In the genomic region with DNA sequence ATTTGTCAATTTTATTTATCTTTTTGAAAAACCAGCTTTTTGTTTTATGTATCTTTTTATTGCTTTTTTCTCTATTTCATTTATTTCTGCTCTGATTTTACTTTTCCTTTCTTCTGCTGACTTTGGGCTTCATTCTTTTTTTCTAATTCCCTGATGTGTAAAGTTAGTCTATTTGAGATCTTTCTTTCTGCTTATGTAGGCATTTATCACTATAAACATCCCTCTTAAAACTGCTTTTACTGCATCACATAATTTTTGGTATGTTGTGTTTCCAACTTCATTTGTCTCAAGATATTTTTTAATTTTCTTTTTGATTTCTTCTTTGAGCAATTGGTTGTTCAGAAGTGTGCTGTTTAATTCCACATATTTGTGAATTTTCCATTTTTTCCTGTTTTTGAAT, we compare ENCODE assay signal across 31 cellular contexts.
"Had no signal": no experiment of that assay in that cellular context is flagged by ENCODE, and none has a peak within 500 bp of the region (broad histone marks: within the 10 kb centered on the region; RNA-seq: fewer than 3 reads in every experiment).

No MANE protein-coding gene starts in this region.

- FAIRE-seq: endothelial cell of umbilical vein had no signal

- ATAC-seq: activated CD4-positive, alpha-beta T cell treated with anti-CD3 and anti-CD28 coated beads for 36 hours; activated CD8-positive, alpha-beta memory T cell treated with anti-CD3 and anti-CD28 coated beads, Interleukin-2, amount 10 ng/mL, durations not matched to agents 7 days and 5 days; activated CD8-positive, alpha-beta T cell treated with anti-CD3 and anti-CD28 coated beads, Interleukin-2, amount 10 ng/mL, durations not matched to agents 7 days and 5 days; activated naive CD8-positive, alpha-beta T cell treated with anti-CD3 and anti-CD28 coated beads, Interleukin-2, amount 50 U/mL, for 24 hours; T-helper 17 cell had no signal

- H3K4me3 ChIP-seq: adrenal gland, breast epithelium, cardiac muscle cell, colonic mucosa, esophagus squamous epithelium had no signal

- H3K9me3 ChIP-seq: adrenal gland, colonic mucosa, esophagus squamous epithelium had no signal

- H3K36me3 ChIP-seq: adrenal gland, breast epithelium, cardiac muscle cell, colonic mucosa, esophagus squamous epithelium had no signal

- H3K27ac ChIP-seq: adrenal gland, breast epithelium, cardiac muscle cell, colonic mucosa, epithelial cell of prostate, esophagus squamous epithelium had no signal

- H3K4me1 ChIP-seq: adrenal gland, breast epithelium, colonic mucosa, esophagus squamous epithelium had no signal

- H3K27me3 ChIP-seq: adrenal gland, breast epithelium, cardiac muscle cell, colonic mucosa, esophagus squamous epithelium had no signal

- DNase-seq: activated CD4-positive, alpha-beta memory T cell treated with anti-CD3 and anti-CD28 coated beads for 36 hours; activated CD4-positive, alpha-beta T cell treated with anti-CD3 and anti-CD28 coated beads for 36 hours; activated CD4-positive, alpha-beta T cell treated with anti-CD3 and anti-CD28 coated beads, Interleukin-2, amount 10 ng/mL, durations not matched to agents 24 days and 14 days; activated CD4-positive, CD25-positive, alpha-beta regulatory T cell; activated CD4-positive, CD25-positive, alpha-beta regulatory T cell treated with anti-CD3 and anti-CD28 coated beads, Interleukin-2, amount 50 U/mL, for 72 hours; activated CD8-positive, alpha-beta memory T cell treated with anti-CD3 and anti-CD28 coated beads, Interleukin-2, amount 10 ng/mL, durations not matched to agents 7 days and 5 days; activated CD8-positive, alpha-beta memory T cell treated with anti-CD3 and anti-CD28 coated beads, Interleukin-2, amount 50 U/mL, for 4 hours; activated CD8-positive, alpha-beta T cell treated with anti-CD3 and anti-CD28 coated beads, Interleukin-2, amount 10 ng/mL, durations not matched to agents 7 days and 5 days; activated effector memory CD4-positive, alpha-beta T cell treated with anti-CD3 and anti-CD28 coated beads, Interleukin-2, amount 50 U/mL, for 16 hours; activated naive CD4-positive, alpha-beta T cell treated with anti-CD3 and anti-CD28 coated beads for 36 hours; activated naive CD8-positive, alpha-beta T cell treated with anti-CD3 and anti-CD28 coated beads for 36 hours; activated naive CD8-positive, alpha-beta T cell treated with anti-CD3 and anti-CD28 coated beads, Interleukin-2, amount 50 U/mL, for 24 hours; activated T-cell treated with anti-CD3 and anti-CD28 coated beads, Interleukin-2, amount 50 U/mL, for 1 hour; activated T-cell treated with anti-CD3 and anti-CD28 coated beads, Interleukin-2, amount 50 U/mL, for 48 hours; adrenal gland; amygdala; aorta; central memory CD4-positive, alpha-beta T cell; cerebellar nuclear complex; colonic mucosa; effector CD8-positive, alpha-beta T cell; esophagus squamous epithelium; foreskin melanocyte; head of caudate nucleus; T-helper 1 cell; T-helper 17 cell; T1000 had no signal
